In the genomic region with DNA sequence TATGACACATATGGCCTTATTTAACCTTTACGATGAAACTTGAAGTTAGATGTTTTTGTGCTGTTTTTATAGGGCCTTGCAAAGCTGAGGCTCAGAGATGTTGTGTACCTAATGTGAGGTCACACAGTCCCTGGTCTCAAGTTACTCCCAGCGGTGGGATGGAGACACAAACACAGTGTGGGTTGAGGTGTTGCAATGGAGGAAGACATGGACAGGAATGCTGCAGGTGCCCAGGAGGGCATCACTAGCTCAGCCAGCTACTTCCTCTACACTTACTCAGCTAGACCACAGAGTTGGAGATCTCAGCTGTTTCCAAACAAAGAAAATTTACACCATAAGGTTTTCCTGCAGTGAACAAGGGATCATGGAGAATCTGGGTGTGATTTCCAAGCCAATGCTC, we compare ENCODE assay signal across 1 cellular context.
TF ChIP-seq lines count a peak whose summit lies in the region.

No MANE protein-coding gene starts in this region.

TF ChIP-seq in H1, 55 proteins besides CTCF, POLR2A, EP300 and RAD21:
- TF ChIP-seq GABPA (IDR thresholded peaks at IDR 0.05; ENCODE audit: borderline replicate concordance, insufficient read depth, low read length): no peak
- TF ChIP-seq NANOG (IDR thresholded peaks at IDR 0.05; ENCODE audit: insufficient read depth, low read depth, low read length, poor library complexity, severe bottlenecking): no peak
- TF ChIP-seq BACH1 (IDR thresholded peaks at IDR 0.05; ENCODE audit: low read length): no peak
- TF ChIP-seq BCL11A (IDR thresholded peaks at IDR 0.05; ENCODE audit: low read depth in 2 of 2, low read length in 2 of 2): no peak
- no peak for TF ChIP-seq SP4 (IDR thresholded peaks at IDR 0.05; ENCODE audit: low read length)
- no peak for TF ChIP-seq FOSL1 (IDR thresholded peaks at IDR 0.05; ENCODE audit: insufficient read depth, low read depth, low read length)
- no peak for TF ChIP-seq CEBPB (IDR thresholded peaks at IDR 0.05; ENCODE audit: low read depth, low read length)
- TF ChIP-seq EGR1 (IDR thresholded peaks at IDR 0.05; ENCODE audit: borderline replicate concordance, low read depth, low read length): no peak
- TF ChIP-seq CREB1 (IDR thresholded peaks at IDR 0.05): no peak
TF ChIP-seq in H1: peak in this region for 0.
